Comparison of ENCODE assay signal across 19 cellular contexts in genomic region chr2:61689526-61689925, GRCh38.
A peak's percentile ranks its signal among the peaks of the same experiment; 100 is the strongest.
DNase-seq lines count a peak whose midpoint lies in the region; ATAC-seq and TF ChIP-seq lines count a peak whose summit lies in the region.
"Had no signal": no experiment of that assay in that cellular context is flagged by ENCODE, and none has a peak within 500 bp of the region (broad histone marks: within the 10 kb centered on the region; RNA-seq: fewer than 3 reads in every experiment).

No MANE protein-coding gene starts in this region.

- TF ChIP-seq POLR2A in right lobe of liver (IDR thresholded peaks at IDR 0.05) (no peak), prostate gland (IDR thresholded peaks at IDR 0.05) (no peak)

- H3K36me3 ChIP-seq in right lobe of liver (no peaks in the 10 kb centered on the region), prostate gland (no peaks in the 10 kb centered on the region)
- H3K36me3 ChIP-seq: brain microvascular endothelial cell, SJSA1, thoracic aorta had no signal

- no peak for TF ChIP-seq CTCF in HFFc6 (IDR thresholded peaks at IDR 0.05)
- no peak for TF ChIP-seq CTCF in cardiac fibroblast (IDR thresholded peaks at IDR 0.05; ENCODE audit: low read depth, low read length)
- no peak for TF ChIP-seq CTCF in right lobe of liver (IDR thresholded peaks at IDR 0.05)
- no peak for TF ChIP-seq CTCF in prostate gland (IDR thresholded peaks at IDR 0.05)
- no peak for TF ChIP-seq CTCF in natural killer cell (IDR thresholded peaks at IDR 0.05)

- H3K27me3 ChIP-seq in right lobe of liver (no peaks in the 10 kb centered on the region), prostate gland (replicated peaks; ENCODE audit: insufficient read depth) (no peaks in the 10 kb centered on the region)
- H3K27me3 ChIP-seq: brain microvascular endothelial cell, SJSA1 had no signal

- peak overlapping the region; percentile 20 to 86 (median 68) for H3K27ac ChIP-seq in right lobe of liver
- H3K27ac ChIP-seq in prostate gland: no peak overlapping the region
- H3K27ac ChIP-seq: brain microvascular endothelial cell, SJSA1, thoracic aorta had no signal

- no peak overlapping the region for H3K4me3 ChIP-seq in cardiac fibroblast (replicated peaks in 1 of 2; ENCODE audit: low read depth in 2 of 2, low read length in 2 of 2)
- no peak overlapping the region for H3K4me3 ChIP-seq in right lobe of liver
- no peak overlapping the region for H3K4me3 ChIP-seq in prostate gland
- H3K4me3 ChIP-seq: SJSA1, thoracic aorta had no signal

- H3K4me3 Mint-ChIP-seq in HFFc6 (peak overlapping the region; percentile 61), natural killer cell (no peak overlapping the region)
- H3K4me3 Mint-ChIP-seq: activated naive CD4-positive, alpha-beta T cell treated with anti-CD3 and anti-CD28 coated beads, Interleukin-2, amount 50 U/mL, for 24 hours; activated T-cell treated with anti-CD3 and anti-CD28 coated beads, Interleukin-2, amount 50 U/mL, for 72 hours had no signal

- H3K4me1 Mint-ChIP-seq in HFFc6 (ENCODE audit: low read depth) (peaks cover 16% of the 10 kb centered on the region), natural killer cell (peaks cover 10% of the 10 kb centered on the region in 2 donors)

- no peaks in the 10 kb centered on the region for H3K9me3 ChIP-seq in right lobe of liver
- no peaks in the 10 kb centered on the region for H3K9me3 ChIP-seq in prostate gland
- H3K9me3 ChIP-seq: SJSA1, thoracic aorta had no signal

- WGBS in right lobe of liver (ENCODE audit: insufficient coverage, low coverage, low lambda C conversion rate, missing lambda C conversion rate): 61% methylated on average over 6 of the region's 6 CpGs
- 71% methylated on average over 6 of the region's 6 CpGs for WGBS in prostate gland

- H3K36me3 Mint-ChIP-seq in HFFc6 (ENCODE audit: low read depth) (no peaks in the 10 kb centered on the region), natural killer cell (no peaks in the 10 kb centered on the region)
- H3K36me3 Mint-ChIP-seq: activated naive CD4-positive, alpha-beta T cell treated with anti-CD3 and anti-CD28 coated beads, Interleukin-2, amount 50 U/mL, for 24 hours had no signal

- intact Hi-C loops in right lobe of liver (cut with DNase I) (no loop called here), prostate gland (cut with DNase I) (no loop called here), natural killer cell (cut with micrococcal nuclease) (no loop called here)

- CTCF ChIA-PET in HEK293T (lab: Yijun Ruan, JAX): no interaction called here

- H3K9me3 Mint-ChIP-seq in HFFc6 (no peaks in the 10 kb centered on the region), natural killer cell (no peaks in the 10 kb centered on the region)
- H3K9me3 Mint-ChIP-seq: activated naive CD4-positive, alpha-beta T cell treated with anti-CD3 and anti-CD28 coated beads, Interleukin-2, amount 50 U/mL, for 24 hours; activated T-cell treated with anti-CD3 and anti-CD28 coated beads, Interleukin-2, amount 50 U/mL, for 72 hours had no signal

- H3K27me3 Mint-ChIP-seq in HFFc6 (ENCODE audit: insufficient read depth): peaks cover 2% of the 10 kb centered on the region
- H3K27me3 Mint-ChIP-seq in natural killer cell (ENCODE audit: low read depth in 2 of 2): no peaks in the 10 kb centered on the region
- H3K27me3 Mint-ChIP-seq: activated naive CD4-positive, alpha-beta T cell treated with anti-CD3 and anti-CD28 coated beads, Interleukin-2, amount 50 U/mL, for 24 hours had no signal

- peaks cover 0 to 14% (median 4%) of the 10 kb centered on the region in 4 donors for H3K4me1 ChIP-seq in right lobe of liver
- no peaks in the 10 kb centered on the region for H3K4me1 ChIP-seq in prostate gland (replicated peaks)

- DNase-seq in AG20443 (ENCODE audit: low spot score): peak; percentile 25
- DNase-seq in HFFc6: no peak
- DNase-seq in cardiac fibroblast (ENCODE audit: low read depth in 2 of 2): peak; percentile 8 to 60
- DNase-seq in right lobe of liver: no peak
- no peak for DNase-seq in HEK293T (ENCODE audit: extremely low spot score)
- no peak for DNase-seq in prostate gland (ENCODE audit: low spot score)
- no peak for DNase-seq in natural killer cell
- DNase-seq: activated CD4-positive, CD25-positive, alpha-beta regulatory T cell; activated T-cell treated with anti-CD3 and anti-CD28 coated beads, Interleukin-2, amount 50 U/mL, for 72 hours; brain microvascular endothelial cell; DND-41; NCI-H1436 treated with DMSO at 0.1 percent for 48 hours; NCI-H2171 treated with DMSO at 0.1 percent for 48 hours; NCI-H69; PC-3 had no signal

- H3K27ac Mint-ChIP-seq in HFFc6 (no peak overlapping the region), natural killer cell (no peak overlapping the region)
- H3K27ac Mint-ChIP-seq: activated T-cell treated with anti-CD3 and anti-CD28 coated beads, Interleukin-2, amount 50 U/mL, for 72 hours had no signal

- ATAC-seq in right lobe of liver (peak in 1 of 4 donors; percentile 27), HG03565 (IDR thresholded peaks at IDR 0.05; ENCODE audit: unreplicated experiment) (no peak), natural killer cell (no peak)
- ATAC-seq: PC-3 had no signal

- POLR2A ChIA-PET in HEK293T (lab: Yijun Ruan, JAX): no interaction called here

TF ChIP-seq in HEK293T, 16 proteins besides CTCF, POLR2A, EP300 and RAD21:
- no peak for TF ChIP-seq L3MBTL2 (conservative IDR thresholded peaks at IDR 0.05)
- TF ChIP-seq BHLHE40 (IDR thresholded peaks at IDR 0.05; ENCODE audit: borderline replicate concordance): no peak
- TF ChIP-seq FOXM1 (IDR thresholded peaks at IDR 0.05; ENCODE audit: borderline replicate concordance): no peak
- TF ChIP-seq SP1 (IDR thresholded peaks at IDR 0.05): no peak
- no peak for TF ChIP-seq ELF4 (IDR thresholded peaks at IDR 0.05)
- no peak for TF ChIP-seq ZNF384 (IDR thresholded peaks at IDR 0.05)
- no peak for TF ChIP-seq FOXA1 (IDR thresholded peaks at IDR 0.05)
- TF ChIP-seq CTBP1 (IDR thresholded peaks at IDR 0.05; ENCODE audit: borderline replicate concordance): no peak
- no peak for TF ChIP-seq SUZ12 (IDR thresholded peaks at IDR 0.05)
- TF ChIP-seq HDGF (IDR thresholded peaks at IDR 0.05; ENCODE audit: borderline replicate concordance): no peak
- no peak for TF ChIP-seq LEF1 (IDR thresholded peaks at IDR 0.05; ENCODE audit: borderline replicate concordance)
- TF ChIP-seq, protein P1, sequence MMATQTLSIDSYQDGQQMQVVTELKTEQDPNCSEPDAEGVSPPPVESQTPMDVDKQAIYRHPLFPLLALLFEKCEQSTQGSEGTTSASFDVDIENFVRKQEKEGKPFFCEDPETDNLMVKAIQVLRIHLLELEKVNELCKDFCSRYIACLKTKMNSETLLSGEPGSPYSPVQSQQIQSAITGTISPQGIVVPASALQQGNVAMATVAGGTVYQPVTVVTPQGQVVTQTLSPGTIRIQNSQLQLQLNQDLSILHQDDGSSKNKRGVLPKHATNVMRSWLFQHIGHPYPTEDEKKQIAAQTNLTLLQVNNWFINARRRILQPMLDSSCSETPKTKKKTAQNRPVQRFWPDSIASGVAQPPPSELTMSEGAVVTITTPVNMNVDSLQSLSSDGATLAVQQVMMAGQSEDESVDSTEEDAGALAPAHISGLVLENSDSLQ (IDR thresholded peaks at IDR 0.05): no peak
- no peak for TF ChIP-seq FOXK2 (IDR thresholded peaks at IDR 0.05)
- no peak for TF ChIP-seq ARNT (IDR thresholded peaks at IDR 0.05)
- no peak for TF ChIP-seq TARDBP (IDR thresholded peaks at IDR 0.05)
- no peak for TF ChIP-seq NFRKB (IDR thresholded peaks at IDR 0.05)

Comparison
In these comparisons a context has a peak if more than half of its experiments do, and no peak if none do; other contexts are left out.
1. DNase-seq: peak in AG20443 (single experiment) and cardiac fibroblast (2 of 2); none in HFFc6 (single experiment), right lobe of liver (0 of 3), HEK293T (single experiment), prostate gland (single experiment) and natural killer cell (single experiment).
2. H3K27ac ChIP-seq: peak in right lobe of liver (3 of 3); none in prostate gland (0 of 2).